Comparison of ENCODE assay signal across 20 cellular contexts in the genomic region with DNA sequence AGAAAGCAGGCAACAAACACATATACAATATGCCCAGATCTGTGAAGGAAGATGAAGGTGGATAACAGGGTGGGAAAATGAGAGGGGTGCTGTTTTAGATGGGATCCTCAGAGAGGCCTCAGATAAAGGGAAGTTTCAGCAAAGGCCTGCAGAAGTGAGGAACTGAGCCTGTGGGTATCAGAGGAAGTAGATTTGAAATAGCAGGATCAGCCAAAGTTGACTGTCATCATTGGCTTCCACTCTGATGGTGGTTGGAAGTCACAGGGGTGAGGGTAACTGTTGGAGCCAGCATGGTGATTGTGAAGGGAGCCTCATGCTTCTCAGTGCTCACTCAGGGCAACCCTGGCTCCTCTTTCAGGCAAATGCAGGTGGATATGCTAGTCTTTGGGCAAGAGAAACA.
"Had no signal": no experiment of that assay in that cellular context is flagged by ENCODE, and none has a peak within 500 bp of the region (broad histone marks: within the 10 kb centered on the region; RNA-seq: fewer than 3 reads in every experiment).

No MANE protein-coding gene starts in this region.

- H3K4me1 Mint-ChIP-seq: activated naive CD4-positive, alpha-beta T cell treated with anti-CD3 and anti-CD28 coated beads, Interleukin-2, amount 50 U/mL, for 24 hours had no signal

- H3K27ac ChIP-seq: adrenal gland, left ventricle myocardium inferior, skin epidermis, suprapubic skin had no signal

- H3K36me3 Mint-ChIP-seq: activated naive CD4-positive, alpha-beta T cell treated with anti-CD3 and anti-CD28 coated beads, Interleukin-2, amount 50 U/mL, for 24 hours; natural killer cell treated with Interleukin-12 subunit alpha and Interleukin-12 subunit beta and Interleukin-15 and Interleukin-18, amount 100 ng/mL, for 72 hours had no signal

- H3K27me3 Mint-ChIP-seq: activated CD8-positive, alpha-beta T cell treated with anti-CD3 and anti-CD28 coated beads for 36 hours; activated naive CD4-positive, alpha-beta T cell treated with anti-CD3 and anti-CD28 coated beads, Interleukin-2, amount 50 U/mL, for 24 hours; natural killer cell treated with Interleukin-12 subunit alpha and Interleukin-12 subunit beta and Interleukin-15 and Interleukin-18, amount 100 ng/mL, for 72 hours had no signal

- H3K4me3 ChIP-seq: adrenal gland, left ventricle myocardium inferior, skin epidermis, suprapubic skin had no signal

- ATAC-seq: activated CD8-positive, alpha-beta T cell treated with anti-CD3 and anti-CD28 coated beads for 36 hours; esophagus mucosa; natural killer cell treated with Interleukin-12 subunit alpha and Interleukin-12 subunit beta and Interleukin-15 and Interleukin-18, amount 100 ng/mL, for 72 hours had no signal

- H3K27me3 ChIP-seq: adrenal gland, suprapubic skin had no signal

- H3K4me3 Mint-ChIP-seq: activated CD8-positive, alpha-beta T cell treated with anti-CD3 and anti-CD28 coated beads for 36 hours; activated naive CD4-positive, alpha-beta T cell treated with anti-CD3 and anti-CD28 coated beads, Interleukin-2, amount 50 U/mL, for 24 hours; natural killer cell treated with Interleukin-12 subunit alpha and Interleukin-12 subunit beta and Interleukin-15 and Interleukin-18, amount 100 ng/mL, for 72 hours had no signal

- DNase-seq: activated CD4-positive, alpha-beta T cell treated with anti-CD3 and anti-CD28 coated beads for 4 hours; activated CD8-positive, alpha-beta T cell treated with anti-CD3 and anti-CD28 coated beads for 36 hours; activated effector memory CD4-positive, alpha-beta T cell treated with anti-CD3 and anti-CD28 coated beads, Interleukin-2, amount 50 U/mL, for 16 hours; activated T-cell treated with anti-CD3 and anti-CD28 coated beads, Interleukin-2, amount 50 U/mL, for 48 hours; adrenal gland; hippocampal formation; kidney; left ventricle myocardium inferior; mesenchymal stem cell; occipital lobe; stimulated activated CD4-positive, alpha-beta T cell treated with anti-CD3 and anti-CD28 coated beads, Interleukin-15, amount 100 ng/mL, for 24 hours; stimulated activated CD4-positive, alpha-beta T cell treated with anti-CD3 and anti-CD28 coated beads, Interleukin-4, amount 100 ng/mL, for 1 hour; stimulated activated naive CD4-positive, alpha-beta T cell; T-helper 1 cell; trophoblast cell had no signal

- H3K36me3 ChIP-seq: adrenal gland, left ventricle myocardium inferior, suprapubic skin had no signal

- H3K9me3 ChIP-seq: adrenal gland, left ventricle myocardium inferior, suprapubic skin had no signal

- H3K9me3 Mint-ChIP-seq: activated naive CD4-positive, alpha-beta T cell treated with anti-CD3 and anti-CD28 coated beads, Interleukin-2, amount 50 U/mL, for 24 hours; natural killer cell treated with Interleukin-12 subunit alpha and Interleukin-12 subunit beta and Interleukin-15 and Interleukin-18, amount 100 ng/mL, for 72 hours had no signal

- H3K27ac Mint-ChIP-seq: activated CD8-positive, alpha-beta T cell treated with anti-CD3 and anti-CD28 coated beads for 36 hours; activated naive CD4-positive, alpha-beta T cell treated with anti-CD3 and anti-CD28 coated beads, Interleukin-2, amount 50 U/mL, for 24 hours; natural killer cell treated with Interleukin-12 subunit alpha and Interleukin-12 subunit beta and Interleukin-15 and Interleukin-18, amount 100 ng/mL, for 72 hours had no signal
